1 cellular context compared by ENCODE assay signal in genomic region chr10:70648427-70648826, GRCh38.
TF ChIP-seq lines count a peak whose summit lies in the region.

No MANE protein-coding gene starts in this region.

TF ChIP-seq in K562, 482 proteins besides CTCF, POLR2A, EP300 and RAD21 (continued from another document and continues in another):
- TF ChIP-seq ZFP91 (CRISPR knock-in tag; IDR thresholded peaks at IDR 0.05) = peak; percentile 54
- no peak for TF ChIP-seq ZNF507 (tag; conservative IDR thresholded peaks at IDR 0.05)
- no peak for TF ChIP-seq ZNF830 (CRISPR knock-in tag; IDR thresholded peaks at IDR 0.05)
- no peak for TF ChIP-seq ZNF785 (CRISPR knock-in tag; IDR thresholded peaks at IDR 0.05)
- no peak for TF ChIP-seq SMARCC2 (IDR thresholded peaks at IDR 0.05; ENCODE audit: low read depth)
- 0 out of 2 replicates have a peak, but pooled peaks have one; percentile 40 for TF ChIP-seq E2F4 (CRISPR knock-in tag; IDR thresholded peaks at IDR 0.05; ENCODE audit: low read depth)
- no peak for TF ChIP-seq HDAC3 (IDR thresholded peaks at IDR 0.05; ENCODE audit: borderline replicate concordance, partially characterized antibody)
- no peak for TF ChIP-seq ZNF551 (CRISPR knock-in tag; IDR thresholded peaks at IDR 0.05)
- TF ChIP-seq FOXA1 (IDR thresholded peaks at IDR 0.05; ENCODE audit: borderline replicate concordance) = no peak
- no peak for TF ChIP-seq MAZ (CRISPR knock-in tag; conservative IDR thresholded peaks at IDR 0.05 in 1 of 2, IDR thresholded peaks at IDR 0.05 in 1 of 2)
- TF ChIP-seq FOSL1 (tag; conservative IDR thresholded peaks at IDR 0.05) = no peak
- no peak for TF ChIP-seq HCFC1 (IDR thresholded peaks at IDR 0.05; ENCODE audit: low read depth, low read length)
- TF ChIP-seq HDAC8 (tag; IDR thresholded peaks at IDR 0.05) = no peak
- no peak for TF ChIP-seq PTTG1 (tag; IDR thresholded peaks at IDR 0.05; ENCODE audit: low read depth)
- no peak for TF ChIP-seq ZNF41 (CRISPR knock-in tag; conservative IDR thresholded peaks at IDR 0.05)
- no peak for TF ChIP-seq KLF1 (tag; IDR thresholded peaks at IDR 0.05)
- no peak for TF ChIP-seq SMC3 (conservative IDR thresholded peaks at IDR 0.05; ENCODE audit: insufficient read depth, low read depth, low read length)
- TF ChIP-seq MXI1 (IDR thresholded peaks at IDR 0.05; ENCODE audit: low read depth, low read length) = no peak
- TF ChIP-seq ZNF445 (CRISPR knock-in tag; IDR thresholded peaks at IDR 0.05; ENCODE audit: low read depth) = 0 out of 2 replicates have a peak, but pooled peaks have one; percentile 9
- TF ChIP-seq NFE2 (IDR thresholded peaks at IDR 0.05; ENCODE audit: low read depth) = no peak; the same call in 1 of the 2 replicates
- TF ChIP-seq DPF2 (IDR thresholded peaks at IDR 0.05) = no peak
- TF ChIP-seq TAF7 (tag; IDR thresholded peaks at IDR 0.05) = no peak
- no peak for TF ChIP-seq ZNF408 (CRISPR knock-in tag; IDR thresholded peaks at IDR 0.05; ENCODE audit: low read depth)
- TF ChIP-seq ZNF740 (CRISPR knock-in tag; IDR thresholded peaks at IDR 0.05) = no peak
- TF ChIP-seq ZNF740 (tag; IDR thresholded peaks at IDR 0.05) = no peak
- no peak for TF ChIP-seq BCL6 (CRISPR knock-in tag; IDR thresholded peaks at IDR 0.05)
- TF ChIP-seq MAFF (IDR thresholded peaks at IDR 0.05; ENCODE audit: low read length) = no peak
- TF ChIP-seq ZNF589 (CRISPR knock-in tag; IDR thresholded peaks at IDR 0.05; ENCODE audit: low read depth) = no peak
- TF ChIP-seq, protein P1, sequence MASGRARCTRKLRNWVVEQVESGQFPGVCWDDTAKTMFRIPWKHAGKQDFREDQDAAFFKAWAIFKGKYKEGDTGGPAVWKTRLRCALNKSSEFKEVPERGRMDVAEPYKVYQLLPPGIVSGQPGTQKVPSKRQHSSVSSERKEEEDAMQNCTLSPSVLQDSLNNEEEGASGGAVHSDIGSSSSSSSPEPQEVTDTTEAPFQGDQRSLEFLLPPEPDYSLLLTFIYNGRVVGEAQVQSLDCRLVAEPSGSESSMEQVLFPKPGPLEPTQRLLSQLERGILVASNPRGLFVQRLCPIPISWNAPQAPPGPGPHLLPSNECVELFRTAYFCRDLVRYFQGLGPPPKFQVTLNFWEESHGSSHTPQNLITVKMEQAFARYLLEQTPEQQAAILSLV (tag; IDR thresholded peaks at IDR 0.05) = 0 out of 2 replicates have a peak, but pooled peaks have one; percentile 28
- no peak for TF ChIP-seq DACH1 (IDR thresholded peaks at IDR 0.05; ENCODE audit: partially characterized antibody)
- TF ChIP-seq PHF21A (IDR thresholded peaks at IDR 0.05; ENCODE audit: borderline replicate concordance, low read depth) = no peak
- TF ChIP-seq KDM1A (IDR thresholded peaks at IDR 0.05) = peak; percentile 9 to 24; a peak in 1 of 4 replicates
- no peak for TF ChIP-seq STAT5B (CRISPR knock-in tag; IDR thresholded peaks at IDR 0.05)
- TF ChIP-seq, protein P2, sequence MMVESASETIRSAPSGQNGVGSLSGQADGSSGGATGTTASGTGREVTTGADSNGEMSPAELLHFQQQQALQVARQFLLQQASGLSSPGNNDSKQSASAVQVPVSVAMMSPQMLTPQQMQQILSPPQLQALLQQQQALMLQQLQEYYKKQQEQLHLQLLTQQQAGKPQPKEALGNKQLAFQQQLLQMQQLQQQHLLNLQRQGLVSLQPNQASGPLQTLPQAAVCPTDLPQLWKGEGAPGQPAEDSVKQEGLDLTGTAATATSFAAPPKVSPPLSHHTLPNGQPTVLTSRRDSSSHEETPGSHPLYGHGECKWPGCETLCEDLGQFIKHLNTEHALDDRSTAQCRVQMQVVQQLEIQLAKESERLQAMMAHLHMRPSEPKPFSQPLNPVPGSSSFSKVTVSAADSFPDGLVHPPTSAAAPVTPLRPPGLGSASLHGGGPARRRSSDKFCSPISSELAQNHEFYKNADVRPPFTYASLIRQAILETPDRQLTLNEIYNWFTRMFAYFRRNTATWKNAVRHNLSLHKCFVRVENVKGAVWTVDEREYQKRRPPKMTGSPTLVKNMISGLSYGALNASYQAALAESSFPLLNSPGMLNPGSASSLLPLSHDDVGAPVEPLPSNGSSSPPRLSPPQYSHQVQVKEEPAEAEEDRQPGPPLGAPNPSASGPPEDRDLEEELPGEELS (CRISPR knock-in tag; IDR thresholded peaks at IDR 0.05; ENCODE audit: borderline replicate concordance) = no peak
- TF ChIP-seq GATAD2B (IDR thresholded peaks at IDR 0.05; ENCODE audit: borderline replicate concordance) = no peak
- no peak for TF ChIP-seq NEUROD1 (IDR thresholded peaks at IDR 0.05; ENCODE audit: borderline replicate concordance, low read depth, low read length, partially characterized antibody)
- TF ChIP-seq, protein P3, sequence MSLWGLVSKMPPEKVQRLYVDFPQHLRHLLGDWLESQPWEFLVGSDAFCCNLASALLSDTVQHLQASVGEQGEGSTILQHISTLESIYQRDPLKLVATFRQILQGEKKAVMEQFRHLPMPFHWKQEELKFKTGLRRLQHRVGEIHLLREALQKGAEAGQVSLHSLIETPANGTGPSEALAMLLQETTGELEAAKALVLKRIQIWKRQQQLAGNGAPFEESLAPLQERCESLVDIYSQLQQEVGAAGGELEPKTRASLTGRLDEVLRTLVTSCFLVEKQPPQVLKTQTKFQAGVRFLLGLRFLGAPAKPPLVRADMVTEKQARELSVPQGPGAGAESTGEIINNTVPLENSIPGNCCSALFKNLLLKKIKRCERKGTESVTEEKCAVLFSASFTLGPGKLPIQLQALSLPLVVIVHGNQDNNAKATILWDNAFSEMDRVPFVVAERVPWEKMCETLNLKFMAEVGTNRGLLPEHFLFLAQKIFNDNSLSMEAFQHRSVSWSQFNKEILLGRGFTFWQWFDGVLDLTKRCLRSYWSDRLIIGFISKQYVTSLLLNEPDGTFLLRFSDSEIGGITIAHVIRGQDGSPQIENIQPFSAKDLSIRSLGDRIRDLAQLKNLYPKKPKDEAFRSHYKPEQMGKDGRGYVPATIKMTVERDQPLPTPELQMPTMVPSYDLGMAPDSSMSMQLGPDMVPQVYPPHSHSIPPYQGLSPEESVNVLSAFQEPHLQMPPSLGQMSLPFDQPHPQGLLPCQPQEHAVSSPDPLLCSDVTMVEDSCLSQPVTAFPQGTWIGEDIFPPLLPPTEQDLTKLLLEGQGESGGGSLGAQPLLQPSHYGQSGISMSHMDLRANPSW (CRISPR knock-in tag; IDR thresholded peaks at IDR 0.05) = no peak
- TF ChIP-seq ZNF212 (CRISPR knock-in tag; IDR thresholded peaks at IDR 0.05) = no peak
- peak; percentile 72; the same call in 1 of the 2 replicates for TF ChIP-seq E2F5 (CRISPR knock-in tag; IDR thresholded peaks at IDR 0.05)
- TF ChIP-seq RBM34 (IDR thresholded peaks at IDR 0.05; ENCODE audit: borderline replicate concordance, insufficient read depth, low read length) = no peak
- TF ChIP-seq THRB (CRISPR knock-in tag; conservative IDR thresholded peaks at IDR 0.05) = no peak
- TF ChIP-seq CBX1 (IDR thresholded peaks at IDR 0.05; ENCODE audit: low read depth) = peak; percentile 99
- no peak for TF ChIP-seq TGIF2 (CRISPR knock-in tag; IDR thresholded peaks at IDR 0.05)
- no peak for TF ChIP-seq TRIM25 (IDR thresholded peaks at IDR 0.05; ENCODE audit: borderline replicate concordance)
- TF ChIP-seq SMAD1 (IDR thresholded peaks at IDR 0.05; ENCODE audit: low read depth, low read length, partially characterized antibody) = no peak
- TF ChIP-seq ZNF124 (CRISPR knock-in tag; IDR thresholded peaks at IDR 0.05) = no peak
- TF ChIP-seq ZBTB8A (IDR thresholded peaks at IDR 0.05; ENCODE audit: partially characterized antibody) = no peak
- no peak for TF ChIP-seq ZNF584 (CRISPR knock-in tag; IDR thresholded peaks at IDR 0.05; ENCODE audit: low read depth)
- TF ChIP-seq EHMT2 (IDR thresholded peaks at IDR 0.05) = 0 out of 2 replicates have a peak, but pooled peaks have one; percentile 49
- no peak for TF ChIP-seq THAP7 (CRISPR knock-in tag; IDR thresholded peaks at IDR 0.05)
- TF ChIP-seq BRD4 (IDR thresholded peaks at IDR 0.05) = no peak
- no peak for TF ChIP-seq MCM3 (IDR thresholded peaks at IDR 0.05)
- TF ChIP-seq ARID2 (IDR thresholded peaks at IDR 0.05) = no peak
- TF ChIP-seq, protein P4, sequence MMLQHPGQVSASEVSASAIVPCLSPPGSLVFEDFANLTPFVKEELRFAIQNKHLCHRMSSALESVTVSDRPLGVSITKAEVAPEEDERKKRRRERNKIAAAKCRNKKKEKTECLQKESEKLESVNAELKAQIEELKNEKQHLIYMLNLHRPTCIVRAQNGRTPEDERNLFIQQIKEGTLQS (IDR thresholded peaks at IDR 0.05) = no peak
- TF ChIP-seq, protein P4 (CRISPR knock-in tag; conservative IDR thresholded peaks at IDR 0.05) = no peak
- no peak for TF ChIP-seq KLF16 (IDR thresholded peaks at IDR 0.05)
